In the genomic region with DNA sequence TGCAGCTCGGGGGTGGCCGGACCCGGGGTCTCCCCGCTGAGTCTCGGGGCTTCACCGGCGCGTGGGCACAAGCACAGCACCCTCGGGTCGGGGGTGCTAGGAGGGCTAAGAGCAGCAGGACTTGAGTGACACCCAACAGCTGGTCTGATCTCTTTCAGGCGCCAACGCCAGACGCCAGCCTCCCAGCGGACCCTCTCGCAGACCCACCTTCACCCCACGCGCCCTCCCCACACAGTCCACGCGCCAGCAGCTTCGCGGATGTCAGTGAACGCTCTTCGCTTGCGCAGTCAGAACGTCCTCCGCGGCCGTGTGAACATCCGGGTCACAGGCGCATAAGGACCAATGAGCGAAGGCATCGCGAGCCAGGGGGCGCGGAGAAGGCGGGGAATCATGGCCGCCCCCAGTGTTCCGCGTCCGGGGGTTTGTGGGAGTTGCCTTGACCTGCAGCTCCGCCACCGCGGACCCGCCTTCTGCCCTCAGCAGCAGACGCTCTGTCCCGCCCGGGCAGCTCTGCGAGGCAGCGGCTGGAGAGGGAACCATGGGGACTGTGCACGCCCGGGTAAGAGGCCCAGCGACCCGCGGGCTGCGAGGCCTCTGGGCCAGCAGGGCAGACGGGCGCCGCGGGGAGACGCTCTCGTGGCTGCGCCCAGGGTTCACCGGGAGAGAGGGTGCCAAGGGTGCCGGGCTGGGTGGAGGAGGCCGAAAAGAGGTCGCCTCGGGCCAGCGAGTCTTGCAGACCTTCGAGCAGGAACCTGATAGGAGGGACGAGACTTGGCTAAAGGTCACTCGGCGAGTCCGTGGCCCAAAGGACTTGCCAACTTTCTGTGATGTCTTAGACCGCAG, we compare ENCODE assay signal across 8 cellular contexts. TPM values are rescaled to one million over a fixed set of nuclear protein-coding genes. Genes with fewer than 3 reads are reported as not detected.
A peak's percentile ranks its signal among the peaks of the same experiment; 100 is the strongest.
DNase-seq lines count a peak whose midpoint lies in the region; ATAC-seq and TF ChIP-seq lines count a peak whose summit lies in the region.

A gene (plus strand): TSS at position 403 of the 843 bp plus-strand sequence. CDS start 136 bp downstream, at position 539.

- no peaks in the 10 kb centered on the region for H3K36me3 ChIP-seq in mucosa of stomach (ENCODE audit: control insufficient read depth, insufficient read depth, low read length)

- TF ChIP-seq POLR2A in erythroblast (IDR thresholded peaks at IDR 0.05; ENCODE audit: low read length) = peak; percentile 87

- H3K27me3 Mint-ChIP-seq in activated T-cell treated with anti-CD3 and anti-CD28 coated beads, Interleukin-2, amount 50 U/mL, for 24 hours = no peaks in the 10 kb centered on the region

- H3K27ac Mint-ChIP-seq in activated T-cell treated with anti-CD3 and anti-CD28 coated beads, Interleukin-2, amount 50 U/mL, for 24 hours = peak within 1 kb of the TSS; percentile 93

- peak; percentile 68 for DNase-seq in DMS 273 treated with DMSO at 0.1 percent for 48 hours (lab: John Stamatoyannopoulos, UW)
- peak; percentile 81 for DNase-seq in HuH-7.5 (ENCODE audit: low spot score)
- peak; percentile 93 for DNase-seq in activated T-cell treated with anti-CD3 and anti-CD28 coated beads, Interleukin-2, amount 50 U/mL, for 24 hours
- peak; percentile 95 to 96 for DNase-seq in erythroblast (lab: John Stamatoyannopoulos, UW)
- DNase-seq in stimulated activated CD8-positive, alpha-beta memory T cell treated with anti-CD3 and anti-CD28 coated beads, Interleukin-7, amount 100 ng/mL, for 1 hour (ENCODE audit: low read depth in 2 of 2) = peak; percentile 85 to 86

- peaks cover 45% of the 10 kb centered on the region for H3K36me3 Mint-ChIP-seq in activated T-cell treated with anti-CD3 and anti-CD28 coated beads, Interleukin-2, amount 50 U/mL, for 24 hours (ENCODE audit: low read depth)

- ATAC-seq in GM21526 (IDR thresholded peaks at IDR 0.05; ENCODE audit: low FRiP score, unreplicated experiment) = peak; percentile 77

- H3K4me3 ChIP-seq in mucosa of stomach (ENCODE audit: low read length) = peak within 1 kb of the TSS; percentile 97

- no peaks in the 10 kb centered on the region for H3K9me3 Mint-ChIP-seq in activated T-cell treated with anti-CD3 and anti-CD28 coated beads, Interleukin-2, amount 50 U/mL, for 24 hours

- H3K9me3 ChIP-seq in mucosa of stomach (ENCODE audit: control insufficient read depth, low read length) = no peaks in the 10 kb centered on the region

- H3K9ac ChIP-seq in mucosa of stomach (ENCODE audit: low read length) = peak within 1 kb of the TSS; percentile 82

- peak within 1 kb of the TSS; percentile 95 for H3K4me3 Mint-ChIP-seq in activated T-cell treated with anti-CD3 and anti-CD28 coated beads, Interleukin-2, amount 50 U/mL, for 24 hours

- peaks cover 26% of the 10 kb centered on the region for H3K4me1 ChIP-seq in mucosa of stomach (ENCODE audit: control insufficient read depth, insufficient read depth, low read length)

- H3K27me3 ChIP-seq in mucosa of stomach (ENCODE audit: control insufficient read depth, insufficient read depth, low read length) = no peaks in the 10 kb centered on the region

- peaks cover 37% of the 10 kb centered on the region for H3K4me1 Mint-ChIP-seq in activated T-cell treated with anti-CD3 and anti-CD28 coated beads, Interleukin-2, amount 50 U/mL, for 24 hours (ENCODE audit: low read depth)

TF ChIP-seq in PFSK-1, 5 proteins besides CTCF, POLR2A, EP300 and RAD21:
- TF ChIP-seq FOXP2 (optimal IDR thresholded peaks at IDR 0.05; ENCODE audit: borderline replicate concordance, extremely low read depth, extremely low read length, insufficient read depth) (no peak), POLR2AphosphoS5 (IDR thresholded peaks at IDR 0.05; ENCODE audit: low read depth, low read length) (peak; percentile 97), SIN3A (IDR thresholded peaks at IDR 0.05; ENCODE audit: borderline replicate concordance, insufficient read depth, low read length) (no peak), TAF1 (IDR thresholded peaks at IDR 0.05; ENCODE audit: borderline replicate concordance, insufficient read depth, low read length) (peak; percentile 89)
- TF ChIP-seq, protein P1, sequence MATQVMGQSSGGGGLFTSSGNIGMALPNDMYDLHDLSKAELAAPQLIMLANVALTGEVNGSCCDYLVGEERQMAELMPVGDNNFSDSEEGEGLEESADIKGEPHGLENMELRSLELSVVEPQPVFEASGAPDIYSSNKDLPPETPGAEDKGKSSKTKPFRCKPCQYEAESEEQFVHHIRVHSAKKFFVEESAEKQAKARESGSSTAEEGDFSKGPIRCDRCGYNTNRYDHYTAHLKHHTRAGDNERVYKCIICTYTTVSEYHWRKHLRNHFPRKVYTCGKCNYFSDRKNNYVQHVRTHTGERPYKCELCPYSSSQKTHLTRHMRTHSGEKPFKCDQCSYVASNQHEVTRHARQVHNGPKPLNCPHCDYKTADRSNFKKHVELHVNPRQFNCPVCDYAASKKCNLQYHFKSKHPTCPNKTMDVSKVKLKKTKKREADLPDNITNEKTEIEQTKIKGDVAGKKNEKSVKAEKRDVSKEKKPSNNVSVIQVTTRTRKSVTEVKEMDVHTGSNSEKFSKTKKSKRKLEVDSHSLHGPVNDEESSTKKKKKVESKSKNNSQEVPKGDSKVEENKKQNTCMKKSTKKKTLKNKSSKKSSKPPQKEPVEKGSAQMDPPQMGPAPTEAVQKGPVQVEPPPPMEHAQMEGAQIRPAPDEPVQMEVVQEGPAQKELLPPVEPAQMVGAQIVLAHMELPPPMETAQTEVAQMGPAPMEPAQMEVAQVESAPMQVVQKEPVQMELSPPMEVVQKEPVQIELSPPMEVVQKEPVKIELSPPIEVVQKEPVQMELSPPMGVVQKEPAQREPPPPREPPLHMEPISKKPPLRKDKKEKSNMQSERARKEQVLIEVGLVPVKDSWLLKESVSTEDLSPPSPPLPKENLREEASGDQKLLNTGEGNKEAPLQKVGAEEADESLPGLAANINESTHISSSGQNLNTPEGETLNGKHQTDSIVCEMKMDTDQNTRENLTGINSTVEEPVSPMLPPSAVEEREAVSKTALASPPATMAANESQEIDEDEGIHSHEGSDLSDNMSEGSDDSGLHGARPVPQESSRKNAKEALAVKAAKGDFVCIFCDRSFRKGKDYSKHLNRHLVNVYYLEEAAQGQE (IDR thresholded peaks at IDR 0.05; ENCODE audit: insufficient read depth in 1 of 2, low read depth in 2 of 2, low read length in 2 of 2) = peak in 1 of 2 experiments; percentile 51; a peak in 2 of 4 replicates

RNA-seq across cellular contexts. Expression of the gene that starts here (rescaled TPM):
- 71.7 TPM for polyA plus RNA-seq in PFSK-1 (2012; ENCODE audit: insufficient read length, low read depth)

Comparison
In these comparisons a context has a peak if more than half of its experiments do, and no peak if none do; other contexts are left out.
1. Peak in every context shown above with its lines: DNase-seq, ATAC-seq and H3K4me3 ChIP-seq.